In the genomic region with DNA sequence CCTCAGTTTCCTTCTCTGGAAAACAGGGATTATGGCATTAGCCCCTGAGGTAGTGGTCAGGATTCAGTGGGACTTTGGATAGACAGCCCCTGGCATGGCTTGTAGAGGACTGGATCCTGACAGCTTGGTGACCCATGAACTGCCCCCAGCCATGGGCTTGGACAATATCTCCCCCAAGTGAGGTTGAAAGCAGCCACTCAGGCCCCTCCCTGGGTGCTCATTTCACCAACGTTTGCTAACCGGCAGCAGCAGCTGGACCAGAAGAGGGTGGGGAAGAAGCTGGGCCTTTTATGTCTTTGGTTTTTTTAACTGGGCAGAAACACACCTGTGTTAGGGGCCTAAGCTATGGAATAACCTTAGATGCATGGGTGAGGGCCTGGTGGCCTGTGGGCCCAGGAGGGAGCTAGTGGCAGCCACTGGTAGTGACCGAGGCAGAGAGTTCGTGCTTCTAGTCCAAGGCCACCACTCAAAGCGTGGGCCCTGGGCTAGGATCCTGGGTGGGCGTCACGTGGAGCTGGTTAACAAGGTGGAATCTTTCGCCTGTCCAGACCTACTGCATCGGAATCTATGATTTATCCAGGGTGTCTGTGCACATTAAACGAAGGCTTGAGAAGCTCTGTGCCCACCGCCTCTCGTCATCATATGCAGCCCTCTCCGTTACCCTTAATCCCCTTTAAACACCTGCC, we compare ENCODE assay signal across 9 cellular contexts. TPM values are rescaled to one million over a fixed set of nuclear protein-coding genes. Genes with fewer than 3 reads are reported as not detected.
A peak's percentile ranks its signal among the peaks of the same experiment; 100 is the strongest.
DNase-seq lines count a peak whose midpoint lies in the region; ATAC-seq and TF ChIP-seq lines count a peak whose summit lies in the region.
"Had no signal": no experiment of that assay in that cellular context is flagged by ENCODE, and none has a peak within 500 bp of the region (broad histone marks: within the 10 kb centered on the region; RNA-seq: fewer than 3 reads in every experiment).

No MANE protein-coding gene starts in this region.

- no peak overlapping the region for H3K27ac ChIP-seq in GM23338 (ENCODE audit: low read depth)
- H3K27ac ChIP-seq in SU-DHL-6 (ENCODE audit: low read depth, low read length): no peak overlapping the region
- no peak overlapping the region for H3K27ac ChIP-seq in fibroblast of lung (ENCODE audit: insufficient read depth, low read length)
- no peak overlapping the region for H3K27ac ChIP-seq in psoas muscle
- no peak overlapping the region for H3K27ac ChIP-seq in neuronal stem cell (replicated peaks; ENCODE audit: low read length)
- H3K27ac ChIP-seq: SK-N-MC had no signal

- H3F3A ChIP-seq in GM23338 (replicated peaks; ENCODE audit: low read depth) (no peaks in the 10 kb centered on the region; the same call in 1 of the 2 replicates), SU-DHL-6 (ENCODE audit: insufficient read depth) (no peaks in the 10 kb centered on the region)

- H3K27me3 Mint-ChIP-seq in GM23338 (ENCODE audit: insufficient read depth, low read depth, poor library complexity): peaks cover 8% of the 10 kb centered on the region

- no peak overlapping the region for H3K4ac ChIP-seq in neuronal stem cell (ENCODE audit: low read length)

- peak overlapping the region; percentile 79 for H3K4me3 ChIP-seq in GM23338
- H3K4me3 ChIP-seq in SU-DHL-6 (ENCODE audit: insufficient read depth, low read length, poor library complexity, severe bottlenecking): no peak overlapping the region
- H3K4me3 ChIP-seq in fibroblast of lung (replicated peaks in 1 of 4; ENCODE audit: control extremely low read depth in 1 of 4, insufficient read depth in 1 of 4, low read depth in 3 of 4, low read length in 4 of 4): no peak overlapping the region
- H3K4me3 ChIP-seq in psoas muscle: peak overlapping the region; percentile 94
- H3K4me3 ChIP-seq in neuronal stem cell (ENCODE audit: low read length in 2 of 2): peak overlapping the region in 1 of 2 donors; percentile 80

- no peak overlapping the region for H4K8ac ChIP-seq in neuronal stem cell (ENCODE audit: low read depth, low read length)

- intact Hi-C loops in psoas muscle (cut with DNase I): loop anchor here (5.0 to 10.0 kb wide), 2 partner anchors 114 to 182 kb away; no protein-coding TSS in a partner anchor

- peak overlapping the region; percentile 85 for H3K4me3 Mint-ChIP-seq in GM23338

- H3K9me3 Mint-ChIP-seq in GM23338: no peaks in the 10 kb centered on the region

- H2BK5ac ChIP-seq in neuronal stem cell (ENCODE audit: low read length): no peak overlapping the region

- WGBS in psoas muscle, 3 donors: 82 to 88% (median 83%) methylated on average over 13 of the region's 13 CpGs
- WGBS in neuronal stem cell (ENCODE audit: extremely low coverage in 2 of 2, insufficient read length in 2 of 2, insufficient replicate concordance in 1 of 2), 2 donors: no CpG with 5 or more reads among the region's 13 CpGs

- H2AK5ac ChIP-seq in neuronal stem cell (ENCODE audit: low read depth, low read length): no peak overlapping the region

- no peak overlapping the region for H2BK12ac ChIP-seq in neuronal stem cell (ENCODE audit: low read length)

- no peak for DNase-seq in GM23338 (ENCODE audit: low spot score)
- no peak for DNase-seq in fibroblast of lung (ENCODE audit: low read depth in 2 of 2)
- no peak for DNase-seq in psoas muscle
- DNase-seq in neuronal stem cell (ENCODE audit: low spot score): no peak
- no peak for DNase-seq in DMS53 (lab: John Stamatoyannopoulos, UW)
- no peak for DNase-seq in activated CD4-positive, CD25-positive, alpha-beta regulatory T cell (lab: John Stamatoyannopoulos, UW)
- DNase-seq in HuH-7 (ENCODE audit: low spot score): no peak

- peaks cover 4% of the 10 kb centered on the region for H3K79me1 ChIP-seq in neuronal stem cell (ENCODE audit: low read depth, low read length)

- no peak overlapping the region for H3K14ac ChIP-seq in neuronal stem cell (ENCODE audit: low read length)

- H3K27me3 ChIP-seq in GM23338 (ENCODE audit: insufficient read depth) (0 out of 2 replicates have a peak, but pooled peaks cover 13% of the 10 kb centered on the region), SU-DHL-6 (ENCODE audit: low read length) (no peaks in the 10 kb centered on the region), fibroblast of lung (ENCODE audit: control insufficient read depth, insufficient read depth, low read length) (no peaks in the 10 kb centered on the region), psoas muscle (ENCODE audit: insufficient read depth in 3 of 3, low read length in 2 of 3) (no peaks in the 10 kb centered on the region), neuronal stem cell (ENCODE audit: control insufficient read depth in 3 of 3, insufficient read depth in 3 of 3, low read depth in 1 of 3, low read length in 3 of 3) (peaks cover 0 to 10% (median 0%) of the 10 kb centered on the region in 3 experiments)

- H3K9me3 ChIP-seq in SU-DHL-6 (ENCODE audit: insufficient read depth, low read length) (no peaks in the 10 kb centered on the region), fibroblast of lung (ENCODE audit: control insufficient read depth, insufficient read depth, low read depth, low read length) (no peaks in the 10 kb centered on the region), psoas muscle (no peaks in the 10 kb centered on the region), neuronal stem cell (replicated peaks in 1 of 2; ENCODE audit: control insufficient read depth in 2 of 2, insufficient read depth in 1 of 2, low read depth in 1 of 2, low read length in 2 of 2) (peaks cover 0 to 2% of the 10 kb centered on the region in 2 donors)

- H2BK120ac ChIP-seq in neuronal stem cell (ENCODE audit: low read depth, low read length): no peak overlapping the region

- ATAC-seq in GM23338 (no peak), psoas muscle (no peak)

- no peaks in the 10 kb centered on the region; the same call in 1 of the 2 replicates for H3K36me3 ChIP-seq in GM23338 (ENCODE audit: insufficient read depth)
- no peaks in the 10 kb centered on the region for H3K36me3 ChIP-seq in SU-DHL-6 (ENCODE audit: low read length)
- no peaks in the 10 kb centered on the region for H3K36me3 ChIP-seq in fibroblast of lung (ENCODE audit: control insufficient read depth, insufficient read depth, low read length)
- peaks cover 0 to 37% of the 10 kb centered on the region in 2 donors for H3K36me3 ChIP-seq in psoas muscle (ENCODE audit: insufficient read depth in 1 of 2, low read depth in 1 of 2)
- peaks cover 5 to 42% of the 10 kb centered on the region in 2 donors for H3K36me3 ChIP-seq in neuronal stem cell (replicated peaks in 1 of 2; ENCODE audit: control insufficient read depth in 2 of 2, insufficient read depth in 2 of 2, low read length in 2 of 2)

- H3K9me2 ChIP-seq in GM23338 (ENCODE audit: insufficient read depth): no peaks in the 10 kb centered on the region
- no peaks in the 10 kb centered on the region for H3K9me2 ChIP-seq in SU-DHL-6 (replicated peaks; ENCODE audit: insufficient read depth, low read length)

- H3K4me1 ChIP-seq in GM23338 (ENCODE audit: insufficient read depth) (peaks cover 9% of the 10 kb centered on the region), fibroblast of lung (ENCODE audit: control insufficient read depth, extremely low read depth, insufficient read depth, low read length) (no peaks in the 10 kb centered on the region), psoas muscle (peaks cover 13% of the 10 kb centered on the region), neuronal stem cell (ENCODE audit: control insufficient read depth in 2 of 2, insufficient read depth in 1 of 2, low read depth in 1 of 2, low read length in 2 of 2) (peaks cover 9 to 13% of the 10 kb centered on the region in 2 donors)

- H3K23ac ChIP-seq in neuronal stem cell (ENCODE audit: low read depth, low read length, poor library complexity): no peak overlapping the region

- H3K27ac Mint-ChIP-seq in GM23338: no peak overlapping the region

- H2AFZ ChIP-seq in GM23338: no peak overlapping the region
- H2AFZ ChIP-seq in SU-DHL-6 (ENCODE audit: low read depth, low read length, severe bottlenecking): no peak overlapping the region
- no peak overlapping the region for H2AFZ ChIP-seq in fibroblast of lung (ENCODE audit: low read length)
- H2AFZ ChIP-seq in neuronal stem cell (ENCODE audit: low read length): no peak overlapping the region

- H3K9ac ChIP-seq in SU-DHL-6 (ENCODE audit: low read length): no peak overlapping the region
- no peak overlapping the region for H3K9ac ChIP-seq in fibroblast of lung (ENCODE audit: insufficient read depth, low read length)
- no peak overlapping the region for H3K9ac ChIP-seq in neuronal stem cell (ENCODE audit: low read depth, low read length, poor library complexity)

- H3K18ac ChIP-seq in neuronal stem cell (ENCODE audit: low read length): no peak overlapping the region

- H4K91ac ChIP-seq in neuronal stem cell (ENCODE audit: low read depth, low read length, poor library complexity): no peak overlapping the region

- H3K79me2 ChIP-seq in GM23338 (replicated peaks; ENCODE audit: insufficient read depth) (peaks cover 17% of the 10 kb centered on the region), SU-DHL-6 (ENCODE audit: insufficient read depth, low read length) (0 out of 2 replicates have a peak, but pooled peaks cover 3% of the 10 kb centered on the region), fibroblast of lung (ENCODE audit: control insufficient read depth, insufficient read depth, low read length) (peaks cover 1% of the 10 kb centered on the region)

- TF ChIP-seq CTCF in GM23338 (conservative IDR thresholded peaks at IDR 0.05; ENCODE audit: low read depth in 2 of 2) (no peak), SU-DHL-6 (IDR thresholded peaks at IDR 0.05; ENCODE audit: insufficient read depth, low read length, poor library complexity, severe bottlenecking) (no peak), fibroblast of lung (conservative IDR thresholded peaks at IDR 0.05 in 1 of 2, IDR thresholded peaks at IDR 0.05 in 1 of 2; ENCODE audit: low read depth in 1 of 2, low read length in 2 of 2) (no peak), psoas muscle (IDR thresholded peaks at IDR 0.05) (no peak)

- H2BK15ac ChIP-seq in neuronal stem cell (ENCODE audit: low read length): no peak overlapping the region

- H3K36me3 Mint-ChIP-seq in GM23338 (ENCODE audit: low read depth): peaks cover 8% of the 10 kb centered on the region; the same call in 2 of the 3 replicates

- H3K4me2 ChIP-seq in GM23338 (peak overlapping the region; percentile 89), SU-DHL-6 (ENCODE audit: low read depth, low read length, poor library complexity, severe bottlenecking) (peak overlapping the region; percentile 73), fibroblast of lung (ENCODE audit: extremely low read depth, insufficient read depth, low read length) (peak overlapping the region; percentile 87), neuronal stem cell (ENCODE audit: insufficient read depth, low read length, poor library complexity, severe bottlenecking) (no peak overlapping the region)

- H4K20me1 ChIP-seq in GM23338 (replicated peaks; ENCODE audit: insufficient read depth) (peaks cover 5% of the 10 kb centered on the region; the same call in 1 of the 2 replicates), SU-DHL-6 (ENCODE audit: low read depth, low read length) (no peaks in the 10 kb centered on the region), fibroblast of lung (ENCODE audit: control insufficient read depth, extremely low read depth, insufficient read depth, low read length) (no peaks in the 10 kb centered on the region)

- peaks cover 14% of the 10 kb centered on the region for H3K4me1 Mint-ChIP-seq in GM23338

RNA-seq across cellular contexts. Expression of gene SLC2A8, which starts 1.9 kb away (rescaled TPM):
- 28.9 and 34.1 TPM in 2 replicates for total RNA-seq in GM23338 (2014; rRNA removed; shearing (Covaris generic))
- polyA plus RNA-seq in GM23338 (2016; fragmentation: Nextera tagmentation; extraction: Ambion mirVana): 16.3 and 18.9 TPM in 2 replicates
- total RNA-seq in fibroblast of lung: 7.2 and 11.4 TPM in 2 replicates
- 4.6 and 6.3 TPM in 2 replicates for polyA plus RNA-seq in fibroblast of lung
- 6.1 and 10.7 TPM in 2 replicates for polyA plus RNA-seq in fibroblast of lung (2012)
- polyA minus RNA-seq in fibroblast of lung (ENCODE audit: low replicate concordance): 5.9 and 12.2 TPM in 2 replicates
- total RNA-seq in psoas muscle: 10 to 100 TPM; 15.8 to 18.7 (median 16.3) TPM
- polyA plus RNA-seq in psoas muscle: 10 to 100 TPM; 13.2 to 20.3 (median 19.0) TPM
- 10.9 TPM for polyA plus RNA-seq in neuronal stem cell (2013, experiment 1 of 2)
- polyA plus RNA-seq in neuronal stem cell (2013, experiment 2 of 2): 10.8 TPM

RNA-seq across cellular contexts. Expression of gene ZNF79, which starts 25.3 kb away (rescaled TPM):
- 5.8 and 6.3 TPM in 2 replicates for total RNA-seq in GM23338 (2014; rRNA removed; shearing (Covaris generic))
- 2.2 and 2.9 TPM in 2 replicates for polyA plus RNA-seq in GM23338 (2016; fragmentation: Nextera tagmentation; extraction: Ambion mirVana)
- total RNA-seq in fibroblast of lung: 12.6 and 15.0 TPM in 2 replicates
- 4.9 and 5.3 TPM in 2 replicates for polyA plus RNA-seq in fibroblast of lung
- polyA plus RNA-seq in fibroblast of lung (2012): 4.0 and 4.5 TPM in 2 replicates
- polyA minus RNA-seq in fibroblast of lung (ENCODE audit: low replicate concordance): 4.9 and 10.7 TPM in 2 replicates
- 10 to 100 TPM in 2 of 4 donors, 1 to 10 TPM in 2; 4.4 to 10.7 (median 9.1) TPM for total RNA-seq in psoas muscle
- 1 to 10 TPM; 2.7 to 6.0 (median 2.8) TPM for polyA plus RNA-seq in psoas muscle
- polyA plus RNA-seq in neuronal stem cell (2013, experiment 1 of 2): 3.2 TPM
- polyA plus RNA-seq in neuronal stem cell (2013, experiment 2 of 2): 3.3 TPM

RNA-seq across cellular contexts. Expression of gene RPL12, which starts 52.3 kb away (rescaled TPM):
- 1,947 and 2,596 TPM in 2 replicates for total RNA-seq in GM23338 (2014; rRNA removed; shearing (Covaris generic))
- polyA plus RNA-seq in GM23338 (2016; fragmentation: Nextera tagmentation; extraction: Ambion mirVana) (2,121 and 2,369 TPM in 2 replicates), fibroblast of lung (1,726 and 1,973 TPM in 2 replicates), psoas muscle (1,000 to 10,000 TPM; 1,171 to 2,317 (median 1,895) TPM)
- total RNA-seq in fibroblast of lung (1,387 and 1,751 TPM in 2 replicates), psoas muscle (1,000 to 10,000 TPM in 1 of 4 donors, 100 to 1,000 TPM in 3; 748 to 1,111 (median 831) TPM)
- 1,989 and 2,401 TPM in 2 replicates for polyA plus RNA-seq in fibroblast of lung (2012)
- polyA minus RNA-seq in fibroblast of lung (ENCODE audit: low replicate concordance): 418 and 420 TPM in 2 replicates
- 3,244 TPM for polyA plus RNA-seq in neuronal stem cell (2013, experiment 1 of 2)
- 3,233 TPM for polyA plus RNA-seq in neuronal stem cell (2013, experiment 2 of 2)

RNA-seq across cellular contexts. Expression of gene LRSAM1, which starts 52.5 kb away (rescaled TPM):
- total RNA-seq in GM23338 (2014; rRNA removed; shearing (Covaris generic)): 16.9 and 21.9 TPM in 2 replicates
- polyA plus RNA-seq in GM23338 (2016; fragmentation: Nextera tagmentation; extraction: Ambion mirVana) (12.8 and 16.1 TPM in 2 replicates), fibroblast of lung (6.8 and 8.6 TPM in 2 replicates), psoas muscle (10 to 100 TPM; 11.1 to 17.1 (median 11.6) TPM)
- total RNA-seq in fibroblast of lung (10.0 and 18.0 TPM in 2 replicates), psoas muscle (10 to 100 TPM in 3 of 4 donors, 1 to 10 TPM in 1; 8.3 to 17.7 (median 13.8) TPM)
- 9.2 and 11.3 TPM in 2 replicates for polyA plus RNA-seq in fibroblast of lung (2012)
- 11.9 and 12.2 TPM in 2 replicates for polyA minus RNA-seq in fibroblast of lung (ENCODE audit: low replicate concordance)
- 7.6 TPM for polyA plus RNA-seq in neuronal stem cell (2013, experiment 1 of 2)
- 7.2 TPM for polyA plus RNA-seq in neuronal stem cell (2013, experiment 2 of 2)

Comparison
In these comparisons a context has a peak if more than half of its experiments do, and no peak if none do; other contexts are left out.
1. H3K4me3 ChIP-seq: peak in GM23338 (single experiment) and psoas muscle (single experiment); none in SU-DHL-6 (single experiment) and fibroblast of lung (0 of 4).